Comparison of ENCODE assay signal across 9 cellular contexts in genomic region chr7:44325811-44326241, GRCh38. TPM values are rescaled to one million over a fixed set of nuclear protein-coding genes. Genes with fewer than 3 reads are reported as not detected.
DNase-seq lines count a peak whose midpoint lies in the region; ATAC-seq, FAIRE-seq and TF ChIP-seq lines count a peak whose summit lies in the region.
"Had no signal": no experiment of that assay in that cellular context is flagged by ENCODE, and none has a peak within 500 bp of the region (broad histone marks: within the 10 kb centered on the region; RNA-seq: fewer than 3 reads in every experiment).

No MANE protein-coding gene starts in this region.

- peak overlapping the region; percentile 73 to 89 for H3K4me3 Mint-ChIP-seq in H9

- H3K27me3 Mint-ChIP-seq in H9 (ENCODE audit: low read depth): peaks cover 77% of the 10 kb centered on the region

- no peak for FAIRE-seq in H1 (lab: Jason Lieb, UNC)

- no peak overlapping the region for H4K91ac ChIP-seq in H9 (ENCODE audit: insufficient read length, low read depth, low read length)
- H4K91ac ChIP-seq in H1 (replicated peaks; ENCODE audit: insufficient read length, low read length): no peak overlapping the region

- H3K9ac ChIP-seq in H9 (ENCODE audit: extremely low read depth, insufficient read length, low read length) (no peak overlapping the region), H1 (replicated peaks in 1 of 4; ENCODE audit: extremely low read depth in 1 of 4, low read depth in 3 of 4, low read length in 3 of 4) (no peak overlapping the region)

- H2BK12ac ChIP-seq in H9 (ENCODE audit: insufficient read length, low read depth, low read length) (no peak overlapping the region), H1 (ENCODE audit: low read depth, low read length) (no peak overlapping the region)

- H3K18ac ChIP-seq in H9 (ENCODE audit: insufficient read length, low read depth, low read length): no peak overlapping the region
- H3K18ac ChIP-seq in H1 (ENCODE audit: extremely low read depth, low read length): no peak overlapping the region

- H2AK5ac ChIP-seq in H9 (ENCODE audit: insufficient read length, low read length) (no peak overlapping the region), H1 (ENCODE audit: low read depth, low read length) (no peak overlapping the region)

- no peak for TF ChIP-seq POLR2A in H1 (IDR thresholded peaks at IDR 0.05; ENCODE audit: control extremely low read depth in 1 of 2, low read depth in 2 of 2, low read length in 2 of 2)
- no peak for TF ChIP-seq POLR2A in prostate gland (IDR thresholded peaks at IDR 0.05)
- TF ChIP-seq POLR2A in uterus (IDR thresholded peaks at IDR 0.05): no peak

- peaks cover 11 to 25% of the 10 kb centered on the region in 2 experiments for H3K4me1 Mint-ChIP-seq in H9

- H3K36me3 ChIP-seq in H1 (ENCODE audit: control insufficient read depth in 2 of 4, insufficient read depth in 4 of 4, low read length in 3 of 4) (no peaks in the 10 kb centered on the region; a peak in 1 of 8 replicates), prostate gland (no peaks in the 10 kb centered on the region), uterus (no peaks in the 10 kb centered on the region)
- H3K36me3 ChIP-seq: SJSA1 had no signal

- no peaks in the 10 kb centered on the region for H3K79me1 ChIP-seq in H9 (ENCODE audit: insufficient read depth, low read depth, low read length, poor library complexity, severe bottlenecking)
- H3K79me1 ChIP-seq in H1 (ENCODE audit: low read depth, low read length): no peaks in the 10 kb centered on the region

- no peak overlapping the region; a peak in 1 of 7 replicates for H3K27ac Mint-ChIP-seq in H9

- TF ChIP-seq RAD21 in H1 (IDR thresholded peaks at IDR 0.05 in 1 of 2, conservative IDR thresholded peaks at IDR 0.05 in 1 of 2; ENCODE audit: low read depth in 2 of 2, low read length in 2 of 2): peak; percentile 29 to 46; a peak in 2 of 4 replicates

- H2BK120ac ChIP-seq in H9 (ENCODE audit: low read depth, low read length, poor library complexity, severe bottlenecking): no peak overlapping the region
- no peak overlapping the region for H2BK120ac ChIP-seq in H1 (replicated peaks; ENCODE audit: low read depth, low read length)

- POLR2A ChIA-PET in H1 (lab: Charles Lee; ENCODE audit: partially characterized antibody): no interaction called here

- H3K4me3 ChIP-seq in H1 (ENCODE audit: extremely low read depth in 1 of 4, insufficient read depth in 2 of 4, low read depth in 3 of 4, low read length in 4 of 4) (peak overlapping the region in 2 of 4 experiments; percentile 32 to 42; a peak in 4 of 8 replicates), prostate gland (peak overlapping the region; percentile 28 to 30), uterus (no peak overlapping the region)
- H3K4me3 ChIP-seq: SJSA1 had no signal

- H3K9me3 Mint-ChIP-seq in H9: no peaks in the 10 kb centered on the region; a peak in 1 of 5 replicates

- H3T11ph ChIP-seq in H9 (ENCODE audit: low read length): no peak overlapping the region

- no peaks in the 10 kb centered on the region for H3K4me1 ChIP-seq in H9 (ENCODE audit: insufficient read depth, low read length)
- H3K4me1 ChIP-seq in H1 (replicated peaks in 1 of 4; ENCODE audit: control insufficient read depth in 3 of 4, insufficient read depth in 4 of 4, low read length in 3 of 4): peaks cover 0 to 14% (median 7%) of the 10 kb centered on the region in 4 experiments; a peak in 5 of 7 replicates
- H3K4me1 ChIP-seq in prostate gland (replicated peaks): no peaks in the 10 kb centered on the region
- H3K4me1 ChIP-seq in uterus: peaks cover 0 to 5% of the 10 kb centered on the region in 2 donors
- H3K4me1 ChIP-seq: SJSA1 had no signal

- H3K23ac ChIP-seq in H9 (ENCODE audit: insufficient read length, low read depth, low read length): no peak overlapping the region
- H3K23ac ChIP-seq in H1 (ENCODE audit: insufficient read length): no peak overlapping the region

- H3K9me3 ChIP-seq in H9 (ENCODE audit: control insufficient read depth, low read depth, low read length): no peaks in the 10 kb centered on the region
- no peaks in the 10 kb centered on the region for H3K9me3 ChIP-seq in H1 (ENCODE audit: insufficient read depth in 2 of 2, low read depth in 1 of 2, low read length in 1 of 2)
- no peaks in the 10 kb centered on the region for H3K9me3 ChIP-seq in prostate gland
- no peaks in the 10 kb centered on the region for H3K9me3 ChIP-seq in uterus
- H3K9me3 ChIP-seq: SJSA1 had no signal

- H3K14ac ChIP-seq in H9 (ENCODE audit: insufficient read depth, low read length): no peak overlapping the region
- no peak overlapping the region for H3K14ac ChIP-seq in H1 (ENCODE audit: insufficient read length)

- DNase-seq in H9 (peak; percentile 62), NCI-H524 (lab: John Stamatoyannopoulos, UW) (peak; percentile 54 to 75), H1 (ENCODE audit: low read depth in 1 of 2, low spot score in 2 of 2) (peak in 1 of 2 experiments; percentile 64), prostate gland (ENCODE audit: low spot score) (no peak), uterus (no peak), inferior parietal cortex (ENCODE audit: extremely low spot score) (no peak)

- H3K27me3 ChIP-seq in H9 (ENCODE audit: insufficient read depth, low read length): peaks cover 31% of the 10 kb centered on the region; the same call in 1 of the 2 replicates
- H3K27me3 ChIP-seq in H1 (replicated peaks in 1 of 4; ENCODE audit: control insufficient read depth in 3 of 4, extremely low read depth in 1 of 4, insufficient read depth in 3 of 4, low read length in 3 of 4): peaks cover 37 to 52% (median 46%) of the 10 kb centered on the region in 4 experiments
- no peaks in the 10 kb centered on the region for H3K27me3 ChIP-seq in prostate gland (replicated peaks; ENCODE audit: insufficient read depth)
- peaks cover 0 to 9% of the 10 kb centered on the region in 2 donors for H3K27me3 ChIP-seq in uterus

- no peak overlapping the region for H4K5ac ChIP-seq in H9 (ENCODE audit: insufficient read length, low read depth, low read length)
- H4K5ac ChIP-seq in H1 (ENCODE audit: insufficient read length, low read depth, low read length): no peak overlapping the region

- H2BK15ac ChIP-seq in H9 (ENCODE audit: low read depth, low read length) (no peak overlapping the region), H1 (ENCODE audit: low read length) (no peak overlapping the region)

- H4K8ac ChIP-seq in H9 (replicated peaks; ENCODE audit: insufficient read length, low read depth, low read length) (no peak overlapping the region), H1 (ENCODE audit: extremely low read depth, insufficient read depth, low read length) (no peak overlapping the region)

- H2BK20ac ChIP-seq in H9 (ENCODE audit: low read depth, low read length, poor library complexity, severe bottlenecking): no peak overlapping the region
- H2BK20ac ChIP-seq in H1 (ENCODE audit: low read length): no peak overlapping the region

- no peaks in the 10 kb centered on the region; a peak in 1 of 7 replicates for H3K36me3 Mint-ChIP-seq in H9 (ENCODE audit: insufficient read depth in 1 of 3, low read depth in 3 of 3)

- H3K56ac ChIP-seq in H9 (ENCODE audit: insufficient read length, low read depth, low read length) (no peak overlapping the region), H1 (replicated peaks; ENCODE audit: insufficient read length, low read depth, low read length) (no peak overlapping the region)

- H3K79me2 ChIP-seq in H9 (ENCODE audit: insufficient read depth, low read length) (no peaks in the 10 kb centered on the region), H1 (ENCODE audit: control insufficient read depth in 1 of 2, insufficient read depth in 2 of 2, low read length in 2 of 2) (no peaks in the 10 kb centered on the region)

- ATAC-seq in GM21515 (IDR thresholded peaks at IDR 0.05; ENCODE audit: unreplicated experiment): no peak

- no peak for TF ChIP-seq EP300 in H1 (IDR thresholded peaks at IDR 0.05; ENCODE audit: borderline replicate concordance in 1 of 2, low read depth in 2 of 2, low read length in 2 of 2)

- H2AFZ ChIP-seq in H9 (ENCODE audit: low read length) (no peak overlapping the region), H1 (ENCODE audit: low read length) (no peak overlapping the region)

- CTCF ChIA-PET in H1 (lab: Charles Lee; ENCODE audit: partially characterized antibody): no interaction called here

- TF ChIP-seq CTCF in H9 (conservative IDR thresholded peaks at IDR 0.05): peak; percentile 23; the same call in 2 of the 3 replicates
- TF ChIP-seq CTCF in H1 (IDR thresholded peaks at IDR 0.05; ENCODE audit: control extremely low read depth in 1 of 3, insufficient read depth in 1 of 3, low read depth in 1 of 3, low read length in 3 of 3): peak; percentile 25 to 32 (median 26)
- TF ChIP-seq CTCF in prostate gland (IDR thresholded peaks at IDR 0.05): no peak
- no peak for TF ChIP-seq CTCF in uterus (IDR thresholded peaks at IDR 0.05)

- no CpG with 5 or more reads among the region's 23 CpGs for WGBS in H9 (ENCODE audit: extremely low coverage, insufficient read length, low lambda C conversion rate)
- 21% methylated on average over 5 of the region's 23 CpGs; no CpG with 5 or more reads in 1 of the 2 experiments for WGBS in H1 (ENCODE audit: extremely low coverage in 1 of 2, insufficient coverage in 1 of 2, insufficient read length in 1 of 2, insufficient replicate concordance in 2 of 2, low coverage in 1 of 2, low lambda C conversion rate in 2 of 2, missing lambda C conversion rate in 1 of 2), 2 experiments
- 2% methylated on average over 14 of the region's 23 CpGs for WGBS in prostate gland

- H4K20me1 ChIP-seq in H9 (ENCODE audit: control insufficient read depth, insufficient read depth, insufficient read length) (no peaks in the 10 kb centered on the region), H1 (replicated peaks in 1 of 2; ENCODE audit: control insufficient read depth in 1 of 2, insufficient read depth in 2 of 2, low read length in 2 of 2) (no peaks in the 10 kb centered on the region)

- H3K4ac ChIP-seq in H9 (ENCODE audit: low read depth, low read length) (no peak overlapping the region), H1 (replicated peaks; ENCODE audit: insufficient read length, low read depth, low read length) (no peak overlapping the region)

- H3K23me2 ChIP-seq in H9 (ENCODE audit: insufficient read length, low read depth, low read length, poor library complexity, severe bottlenecking) (peaks cover 5% of the 10 kb centered on the region), H1 (ENCODE audit: low read depth, low read length) (peaks cover 3% of the 10 kb centered on the region; the same call in 1 of the 2 replicates)

- no peak overlapping the region for H3K27ac ChIP-seq in H9 (ENCODE audit: insufficient read length, low read depth, low read length)
- no peak overlapping the region for H3K27ac ChIP-seq in H1 (ENCODE audit: low read depth, low read length)
- no peak overlapping the region for H3K27ac ChIP-seq in prostate gland
- no peak overlapping the region for H3K27ac ChIP-seq in uterus
- H3K27ac ChIP-seq: SJSA1, skin epidermis had no signal

- intact Hi-C loops in prostate gland (cut with DNase I): no loop called here
- intact Hi-C loops in uterus (cut with DNase I; ENCODE audit: low total_unique reads): no loop called here

- peak overlapping the region; percentile 41 for H3K4me2 ChIP-seq in H9 (ENCODE audit: insufficient read depth, insufficient read length, low read length)
- peak overlapping the region; percentile 66 to 78 for H3K4me2 ChIP-seq in H1 (ENCODE audit: insufficient read depth in 1 of 2, low read depth in 2 of 2, low read length in 2 of 2)

- H2BK5ac ChIP-seq in H9 (ENCODE audit: insufficient read length, low read length) (no peak overlapping the region), H1 (ENCODE audit: low read depth, low read length) (no peak overlapping the region)

RNA-seq across cellular contexts. Expression of gene CAMK2B, which starts 0.4 kb away (rescaled TPM):
- total RNA-seq in H9 (2021) (0.17 and 0.24 TPM in 2 replicates), prostate gland (10 to 100 TPM in 1 of 2 donors, 1 to 10 TPM in 1; 5.7 to 16.9 TPM), uterus (1 to 10 TPM in 1 of 4 donors, under 1 TPM in 1, not detected in 2; 0.40 to 1.1 TPM)
- total RNA-seq in H1 (2021; fragmentation: NEBNext Ultra II Directional; extraction: Animal tissue kit (Norgen Biotek cat#: 25700)): 0.15 and 0.17 TPM in 2 replicates
- polyA plus RNA-seq in H1 (2011; rRNA removed): 0.05 and 0.14 TPM in 2 replicates
- 0.39 TPM for polyA plus RNA-seq in H1 (2011; cell fraction: cytosol; rRNA removed)
- polyA plus RNA-seq in H1 (2011; cell fraction: nucleus; rRNA removed): 0.23 TPM
- polyA plus RNA-seq in H1 (2012, experiment 1 of 2): 0.04 to 0.09 TPM (median 0.09 TPM) in 3 of 4 replicates, not detected in the other
- not detected for polyA plus RNA-seq in H1 (2012, experiment 2 of 2)
- polyA plus RNA-seq in H1 (2013, experiment 1 of 2): 0.02 TPM
- polyA plus RNA-seq in H1 (2013, experiment 2 of 2): 0.02 TPM
- not detected in 2 replicates for polyA minus RNA-seq in H1 (2011; rRNA and poly(A)+ RNA removed)
- not detected for polyA minus RNA-seq in H1 (2011; cell fraction: cytosol; rRNA and poly(A)+ RNA removed)
- not detected for polyA minus RNA-seq in H1 (2011; cell fraction: nucleus; rRNA and poly(A)+ RNA removed)
- total RNA-seq: SJSA1 had no signal

Comparison
In these comparisons a context has a peak if more than half of its experiments do, and no peak if none do; other contexts are left out.
1. DNase-seq: peak in H9 (single experiment) and NCI-H524 (2 of 2); none in prostate gland (single experiment), uterus (0 of 2) and inferior parietal cortex (single experiment).
2. CTCF ChIP-seq: peak in H9 (single experiment) and H1 (3 of 3); none in prostate gland (0 of 4) and uterus (0 of 4).
3. H3K4me3 ChIP-seq: peak in prostate gland (2 of 2); none in uterus (0 of 2).